9 cellular contexts compared by ENCODE assay signal in genomic region chr1:55204997-55205396, GRCh38. TPM values are rescaled to one million over a fixed set of nuclear protein-coding genes. Genes with fewer than 3 reads are reported as not detected.
A peak's percentile ranks its signal among the peaks of the same experiment; 100 is the strongest.
DNase-seq lines count a peak whose midpoint lies in the region; ATAC-seq and TF ChIP-seq lines count a peak whose summit lies in the region.
"Had no signal": no experiment of that assay in that cellular context is flagged by ENCODE, and none has a peak within 500 bp of the region (broad histone marks: within the 10 kb centered on the region; RNA-seq: fewer than 3 reads in every experiment).

No MANE protein-coding gene starts in this region.

- peaks cover 0 to 5% (median 4%) of the 10 kb centered on the region in 3 donors for H3K36me3 Mint-ChIP-seq in immature natural killer cell

- intact Hi-C loops in thyroid gland (cut with DNase I) = no loop called here
- intact Hi-C loops in ascending aorta (cut with DNase I) = no loop called here

- no peak for TF ChIP-seq POLR2A in thyroid gland (IDR thresholded peaks at IDR 0.05)

- no peaks in the 10 kb centered on the region for H3K9me3 Mint-ChIP-seq in immature natural killer cell

- H3K4me3 ChIP-seq in thyroid gland (replicated peaks in 1 of 3) = no peak overlapping the region
- no peak overlapping the region for H3K4me3 ChIP-seq in ascending aorta

- H3K27ac Mint-ChIP-seq in immature natural killer cell = peak overlapping the region; percentile 2 to 80 (median 44)

- no peaks in the 10 kb centered on the region for H3K27me3 Mint-ChIP-seq in immature natural killer cell (ENCODE audit: low read depth in 3 of 3)

- WGBS in thyroid gland, 2 donors = 86 to 88% methylated on average over 1 of the region's 1 CpG

- no peaks in the 10 kb centered on the region for H3K9me3 ChIP-seq in thyroid gland
- H3K9me3 ChIP-seq in ascending aorta = no peaks in the 10 kb centered on the region

- ATAC-seq in GM18502 (IDR thresholded peaks at IDR 0.05; ENCODE audit: poor library complexity, unreplicated experiment) (peak; percentile 85), GM21515 (IDR thresholded peaks at IDR 0.05; ENCODE audit: unreplicated experiment) (peak; percentile 77), HG03469 (IDR thresholded peaks at IDR 0.05; ENCODE audit: unreplicated experiment) (peak; percentile 81), GM18909 (IDR thresholded peaks at IDR 0.05; ENCODE audit: poor library complexity, unreplicated experiment) (no peak)

- H3K27me3 ChIP-seq in thyroid gland (no peaks in the 10 kb centered on the region), ascending aorta (no peaks in the 10 kb centered on the region)

- H3K36me3 ChIP-seq in thyroid gland = no peaks in the 10 kb centered on the region
- H3K36me3 ChIP-seq in ascending aorta = no peaks in the 10 kb centered on the region

- H3K4me3 Mint-ChIP-seq in immature natural killer cell = no peak overlapping the region

- H3K4me1 ChIP-seq in thyroid gland = peaks cover 6 to 18% of the 10 kb centered on the region in 2 donors
- peaks cover 8 to 24% of the 10 kb centered on the region in 2 donors for H3K4me1 ChIP-seq in ascending aorta

- no peak for TF ChIP-seq CTCF in thyroid gland (IDR thresholded peaks at IDR 0.05)
- TF ChIP-seq CTCF in ascending aorta (IDR thresholded peaks at IDR 0.05) = no peak

- peaks cover 70 to 89% of the 10 kb centered on the region in 2 donors for H3K4me1 Mint-ChIP-seq in immature natural killer cell

- no peak overlapping the region for H3K27ac ChIP-seq in thyroid gland
- H3K27ac ChIP-seq in ascending aorta = no peak overlapping the region

- DNase-seq in immature natural killer cell (no peak), thyroid gland (no peak), ascending aorta (ENCODE audit: low spot score in 2 of 2) (no peak)
- no peak for DNase-seq in central memory CD4-positive, alpha-beta T cell
- DNase-seq: NCI-H446 treated with DMSO at 0.1 percent for 48 hours had no signal

RNA-seq across cellular contexts. Expression of gene USP24, which starts 10.2 kb away (rescaled TPM):
- polyA plus RNA-seq in immature natural killer cell = 10 to 100 TPM in 1 of 3 donors, 1 to 10 TPM in 2; 3.0 to 10.1 (median 3.7) TPM
- total RNA-seq in thyroid gland = 10 to 100 TPM; 38.5 to 74.6 (median 43.4) TPM
- total RNA-seq in ascending aorta = 11.2 TPM
